In genomic region chr5:154967419-154968024, GRCh38 we compare ENCODE assay signal across 9 cellular contexts. TPM values are rescaled to one million over a fixed set of nuclear protein-coding genes. Genes with fewer than 3 reads are reported as not detected.
DNase-seq lines count a peak whose midpoint lies in the region; ATAC-seq, FAIRE-seq and TF ChIP-seq lines count a peak whose summit lies in the region.
"Had no signal": no experiment of that assay in that cellular context is flagged by ENCODE, and none has a peak within 500 bp of the region (broad histone marks: within the 10 kb centered on the region; RNA-seq: fewer than 3 reads in every experiment).

No MANE protein-coding gene starts in this region.

- H4K91ac ChIP-seq in mesenchymal stem cell (ENCODE audit: low read length): no peak overlapping the region

- H2BK5ac ChIP-seq in mesenchymal stem cell (ENCODE audit: low read depth, low read length, poor library complexity, severe bottlenecking): no peak overlapping the region

- no peak overlapping the region for H2BK120ac ChIP-seq in mesenchymal stem cell (ENCODE audit: low read depth, low read length)

- H2BK12ac ChIP-seq in mesenchymal stem cell (ENCODE audit: low read length in 2 of 2): no peak overlapping the region

- H3K4me1 ChIP-seq in mesenchymal stem cell (ENCODE audit: control insufficient read depth, insufficient read depth, low read depth, low read length) (peaks cover 3% of the 10 kb centered on the region), suprapubic skin (no peaks in the 10 kb centered on the region)

- DNase-seq in D341Med (ENCODE audit: low spot score) (peak; percentile 36), HTR-8/SVneo (ENCODE audit: insufficient read length, low spot score) (peak; percentile 8), T47D (ENCODE audit: low read depth in 1 of 2, low spot score in 1 of 2) (peak; percentile 17 to 42), mesenchymal stem cell (peak; percentile 26), NCI-H2107 treated with DMSO at 0.1 percent for 48 hours (lab: John Stamatoyannopoulos, UW; ENCODE audit: unreplicated experiment) (no peak), suprapubic skin (ENCODE audit: low spot score in 2 of 2) (no peak), middle frontal gyrus (ENCODE audit: extremely low spot score, low spot score) (no peak)

- H3K9ac ChIP-seq in mesenchymal stem cell (ENCODE audit: low read length): no peak overlapping the region

- no peak overlapping the region for H2AFZ ChIP-seq in mesenchymal stem cell (ENCODE audit: low read depth, low read length)

- H3K27ac ChIP-seq in mesenchymal stem cell (ENCODE audit: low read length, poor library complexity, severe bottlenecking): no peak overlapping the region
- H3K27ac ChIP-seq in suprapubic skin: no peak overlapping the region

- no peak for FAIRE-seq in HTR-8/SVneo (lab: Jason Lieb, UNC)

- WGBS in mesenchymal stem cell: 95% methylated on average over 3 of the region's 5 CpGs
- WGBS in suprapubic skin: 80% methylated on average over 5 of the region's 5 CpGs

- no peak overlapping the region for H3K23ac ChIP-seq in mesenchymal stem cell (ENCODE audit: low read length in 2 of 2)

- H2AK5ac ChIP-seq in mesenchymal stem cell (ENCODE audit: low read length, severe bottlenecking): no peak overlapping the region

- H3K4me3 ChIP-seq in mesenchymal stem cell (ENCODE audit: insufficient read depth in 1 of 2, low read depth in 1 of 2, low read length in 2 of 2): no peak overlapping the region
- no peak overlapping the region for H3K4me3 ChIP-seq in suprapubic skin

- H3K9me3 ChIP-seq in mesenchymal stem cell (ENCODE audit: control insufficient read depth, low read length) (no peaks in the 10 kb centered on the region), suprapubic skin (no peaks in the 10 kb centered on the region)

- no peaks in the 10 kb centered on the region for H3K27me3 ChIP-seq in mesenchymal stem cell (ENCODE audit: control insufficient read depth in 1 of 2, insufficient read depth in 1 of 2, low read length in 2 of 2)
- no peaks in the 10 kb centered on the region for H3K27me3 ChIP-seq in suprapubic skin

- no peak overlapping the region for H3K14ac ChIP-seq in mesenchymal stem cell (ENCODE audit: low read length in 2 of 2)

- TF ChIP-seq EP300 in suprapubic skin (IDR thresholded peaks at IDR 0.05): no peak

- TF ChIP-seq CTCF in suprapubic skin (IDR thresholded peaks at IDR 0.05): peak in 1 of 2 donors; percentile 29

- H4K8ac ChIP-seq in mesenchymal stem cell (ENCODE audit: low read length): no peak overlapping the region

- ATAC-seq in HG02642 (IDR thresholded peaks at IDR 0.05; ENCODE audit: poor library complexity, unreplicated experiment): no peak

- H3K18ac ChIP-seq in mesenchymal stem cell (ENCODE audit: low read depth in 1 of 2, low read length in 2 of 2): no peak overlapping the region

- H3K4me2 ChIP-seq in mesenchymal stem cell (ENCODE audit: low read length, poor library complexity, severe bottlenecking): no peak overlapping the region

- H2BK15ac ChIP-seq in mesenchymal stem cell (ENCODE audit: low read depth, poor library complexity, severe bottlenecking): no peak overlapping the region

- H3K79me1 ChIP-seq in mesenchymal stem cell (replicated peaks; ENCODE audit: low read length, poor library complexity, severe bottlenecking): peaks cover 19% of the 10 kb centered on the region

- in situ Hi-C loops in T47D (cut with HindIII; ENCODE audit: low pct_unique_long_range_greater_than_20kb, low sequenced_read_pairs): no loop called here

- no peak for TF ChIP-seq POLR2A in suprapubic skin (IDR thresholded peaks at IDR 0.05)

- H3K36me3 ChIP-seq in mesenchymal stem cell (ENCODE audit: control insufficient read depth in 1 of 2, insufficient read depth in 2 of 2, low read depth in 1 of 2, low read length in 2 of 2) (peaks cover 8 to 58% of the 10 kb centered on the region in 2 experiments), suprapubic skin (peaks cover 32% of the 10 kb centered on the region)

- no peak overlapping the region for H3K4ac ChIP-seq in mesenchymal stem cell (ENCODE audit: low read depth in 1 of 2, low read length in 2 of 2)

RNA-seq across cellular contexts. Expression of gene MRPL22, which starts 26.6 kb away (rescaled TPM):
- polyA plus RNA-seq in mesenchymal stem cell (2013, experiment 1 of 2): 62.9 TPM
- 66.6 TPM for polyA plus RNA-seq in mesenchymal stem cell (2013, experiment 2 of 2)
- 10 to 100 TPM; 12.2 to 30.2 (median 21.7) TPM for total RNA-seq in suprapubic skin

RNA-seq across cellular contexts. Expression of gene GEMIN5, which starts 29.5 kb away (rescaled TPM):
- polyA plus RNA-seq in mesenchymal stem cell (2013, experiment 1 of 2): 3.5 TPM
- polyA plus RNA-seq in mesenchymal stem cell (2013, experiment 2 of 2): 3.6 TPM
- total RNA-seq in suprapubic skin: 10 to 100 TPM; 14.7 to 26.8 (median 17.9) TPM

RNA-seq across cellular contexts. Expression of gene KIF4B, which starts 46.0 kb away (rescaled TPM):
- 0.01 TPM for polyA plus RNA-seq in mesenchymal stem cell (2013, experiment 1 of 2)
- polyA plus RNA-seq in mesenchymal stem cell (2013, experiment 2 of 2): not detected
- under 1 TPM in 1 of 4 donors, not detected in 3; 0.72 TPM for total RNA-seq in suprapubic skin
- polyA plus RNA-seq: esophagus had no signal

Comparison
In these comparisons a context has a peak if more than half of its experiments do, and no peak if none do; other contexts are left out.
1. DNase-seq: peak in D341Med (single experiment), HTR-8/SVneo (single experiment), T47D (2 of 2) and mesenchymal stem cell (single experiment); none in NCI-H2107 treated with DMSO at 0.1 percent for 48 hours (single experiment), suprapubic skin (0 of 2) and middle frontal gyrus (single experiment).